In genomic region chr1:220877348-220878095, GRCh38 we compare ENCODE assay signal across 11 cellular contexts. TPM values are rescaled to one million over a fixed set of nuclear protein-coding genes. Genes with fewer than 3 reads are reported as not detected.
DNase-seq lines count a peak whose midpoint lies in the region; ATAC-seq and TF ChIP-seq lines count a peak whose summit lies in the region.
"Had no signal": no experiment of that assay in that cellular context is flagged by ENCODE, and none has a peak within 500 bp of the region (broad histone marks: within the 10 kb centered on the region; RNA-seq: fewer than 3 reads in every experiment).

No MANE protein-coding gene starts in this region.

- intact Hi-C loops in right lobe of liver (cut with DNase I) (no loop called here), stomach (cut with DNase I; ENCODE audit: low total_unique reads) (loop anchor here (10.0 kb wide), 1 partner anchor 327 kb away; no protein-coding TSS in a partner anchor)
- intact Hi-C loops in activated CD4-positive, alpha-beta T cell treated with anti-CD3 and anti-CD28 coated beads for 36 hours (cut with DNase I, micrococcal nuclease) = loop anchor here in 1 of 2 experiments (1.0 kb wide), 1 partner anchor 558 kb away; no protein-coding TSS in a partner anchor

- H3K27me3 Mint-ChIP-seq in T-helper 1 cell treated with Interleukin-12 subunit alpha and Interleukin-12 subunit beta and Interleukin-4 antibody, amounts not matched to agents 30 μg/mL and 1 μg/mL, for 36 hours (ENCODE audit: low read depth) = peaks cover 83% of the 10 kb centered on the region
- peaks cover 75% of the 10 kb centered on the region for H3K27me3 Mint-ChIP-seq in activated CD4-positive, alpha-beta T cell treated with anti-CD3 and anti-CD28 coated beads for 36 hours

- H3K4me1 ChIP-seq in right lobe of liver = peaks cover 0 to 49% (median 24%) of the 10 kb centered on the region in 4 donors
- H3K4me1 ChIP-seq in stomach = peaks cover 13 to 60% (median 52%) of the 10 kb centered on the region in 4 donors
- H3K4me1 ChIP-seq: prostate gland had no signal

- H3K4me3 ChIP-seq in astrocyte of the spinal cord (ENCODE audit: low read depth, low read length) = peak overlapping the region; percentile 5
- H3K4me3 ChIP-seq in right lobe of liver = peak overlapping the region; percentile 16 to 31 (median 24)
- peak overlapping the region; percentile 18 to 89 (median 32) for H3K4me3 ChIP-seq in stomach
- no peak overlapping the region for H3K4me3 ChIP-seq in MG63

- no peak for TF ChIP-seq POLR2A in right lobe of liver (IDR thresholded peaks at IDR 0.05)
- no peak for TF ChIP-seq POLR2A in stomach (IDR thresholded peaks at IDR 0.05)

- WGBS in right lobe of liver (ENCODE audit: insufficient coverage, low coverage, low lambda C conversion rate, missing lambda C conversion rate) = 61% methylated on average over 22 of the region's 28 CpGs
- 29 to 46% (median 37%) methylated on average over 27 to 28 of the region's 28 CpGs for WGBS in stomach, 5 donors

- CTCF ChIA-PET in activated CD4-positive, alpha-beta T cell treated with anti-CD3 and anti-CD28 coated beads for 36 hours (lab: Charles Lee) = interaction anchor here (0.9 kb wide), 1 partner anchor 67 kb away, joined by 4 read pairs; no protein-coding TSS in a partner anchor

- H3K27me3 ChIP-seq in right lobe of liver = no peaks in the 10 kb centered on the region
- peaks cover 4 to 70% (median 41%) of the 10 kb centered on the region in 3 donors for H3K27me3 ChIP-seq in stomach
- H3K27me3 ChIP-seq in MG63 = no peaks in the 10 kb centered on the region

- in situ Hi-C loops in astrocyte of the spinal cord (cut with HindIII; ENCODE audit: low sequenced_read_pairs) = no loop called here

- TF ChIP-seq CTCF in astrocyte of the spinal cord (IDR thresholded peaks at IDR 0.05; ENCODE audit: low read depth, low read length) (no peak), right lobe of liver (IDR thresholded peaks at IDR 0.05) (no peak), stomach (IDR thresholded peaks at IDR 0.05) (no peak)

- H3K27ac ChIP-seq in right lobe of liver = peak overlapping the region; percentile 95 to 99 (median 99)
- peak overlapping the region; percentile 16 to 95 (median 79) for H3K27ac ChIP-seq in stomach
- H3K27ac ChIP-seq: prostate gland had no signal

- no peaks in the 10 kb centered on the region for H3K9me3 ChIP-seq in right lobe of liver
- H3K9me3 ChIP-seq in stomach = no peaks in the 10 kb centered on the region
- no peaks in the 10 kb centered on the region for H3K9me3 ChIP-seq in MG63
- H3K9me3 ChIP-seq: prostate gland had no signal

- POLR2A ChIA-PET in activated CD4-positive, alpha-beta T cell treated with anti-CD3 and anti-CD28 coated beads for 36 hours (lab: Charles Lee) = no interaction called here

- DNase-seq in T-helper 1 cell (no peak), astrocyte of the spinal cord (ENCODE audit: low read depth, low spot score) (peak; percentile 3), right lobe of liver (no peak), stomach (no peak), MG63 (no peak), NCI-H524 treated with DMSO at 0.1 percent for 48 hours (lab: John Stamatoyannopoulos, UW) (no peak)
- DNase-seq in activated CD4-positive, alpha-beta T cell treated with anti-CD3 and anti-CD28 coated beads for 36 hours = no peak
- DNase-seq: 8988T, NCI-H1694 treated with DMSO at 0.1 percent for 48 hours had no signal

- H3K36me3 ChIP-seq in right lobe of liver (peaks cover 0 to 6% (median 0%) of the 10 kb centered on the region in 4 donors), stomach (no peaks in the 10 kb centered on the region), MG63 (peaks cover 13% of the 10 kb centered on the region)
- H3K36me3 ChIP-seq: prostate gland had no signal

- peak overlapping the region; percentile 5 for H3K4me3 Mint-ChIP-seq in T-helper 1 cell treated with Interleukin-12 subunit alpha and Interleukin-12 subunit beta and Interleukin-4 antibody, amounts not matched to agents 30 μg/mL and 1 μg/mL, for 36 hours
- H3K4me3 Mint-ChIP-seq in activated CD4-positive, alpha-beta T cell treated with anti-CD3 and anti-CD28 coated beads for 36 hours = no peak overlapping the region

- H3K36me3 Mint-ChIP-seq in T-helper 1 cell treated with Interleukin-12 subunit alpha and Interleukin-12 subunit beta and Interleukin-4 antibody, amounts not matched to agents 30 μg/mL and 1 μg/mL, for 36 hours (ENCODE audit: low read depth) = peaks cover 8% of the 10 kb centered on the region
- no peaks in the 10 kb centered on the region for H3K36me3 Mint-ChIP-seq in activated CD4-positive, alpha-beta T cell treated with anti-CD3 and anti-CD28 coated beads for 36 hours (ENCODE audit: low read depth)

- H3K9me3 Mint-ChIP-seq in T-helper 1 cell treated with Interleukin-12 subunit alpha and Interleukin-12 subunit beta and Interleukin-4 antibody, amounts not matched to agents 30 μg/mL and 1 μg/mL, for 36 hours = no peaks in the 10 kb centered on the region
- no peaks in the 10 kb centered on the region for H3K9me3 Mint-ChIP-seq in activated CD4-positive, alpha-beta T cell treated with anti-CD3 and anti-CD28 coated beads for 36 hours (ENCODE audit: low read depth)

- TF ChIP-seq EP300 in stomach (IDR thresholded peaks at IDR 0.05) = no peak

- peak overlapping the region; percentile 26 for H3K27ac Mint-ChIP-seq in T-helper 1 cell treated with Interleukin-12 subunit alpha and Interleukin-12 subunit beta and Interleukin-4 antibody, amounts not matched to agents 30 μg/mL and 1 μg/mL, for 36 hours
- H3K27ac Mint-ChIP-seq in activated CD4-positive, alpha-beta T cell treated with anti-CD3 and anti-CD28 coated beads for 36 hours = no peak overlapping the region

- H3K4me1 Mint-ChIP-seq in T-helper 1 cell treated with Interleukin-12 subunit alpha and Interleukin-12 subunit beta and Interleukin-4 antibody, amounts not matched to agents 30 μg/mL and 1 μg/mL, for 36 hours (ENCODE audit: low read depth) = peaks cover 27% of the 10 kb centered on the region
- peaks cover 37% of the 10 kb centered on the region for H3K4me1 Mint-ChIP-seq in activated CD4-positive, alpha-beta T cell treated with anti-CD3 and anti-CD28 coated beads for 36 hours

- no peak for ATAC-seq in right lobe of liver
- no peak for ATAC-seq in activated CD4-positive, alpha-beta T cell treated with anti-CD3 and anti-CD28 coated beads for 36 hours

RNA-seq across cellular contexts. Expression of gene HLX, which starts 1.7 kb away (rescaled TPM):
- total RNA-seq in right lobe of liver = 10 to 100 TPM in 2 of 6 experiments, 1 to 10 TPM in 4; 5.5 to 10.8 (median 6.7) TPM
- total RNA-seq in stomach = 10 to 100 TPM in 2 of 5 donors, 1 to 10 TPM in 1, under 1 TPM in 2; 0.43 to 38.5 (median 6.1) TPM
- 1 to 10 TPM; 1.7 to 4.7 (median 2.7) TPM for polyA plus RNA-seq in stomach
- under 1 TPM; 0.23 to 0.25 TPM for total RNA-seq in activated CD4-positive, alpha-beta T cell treated with anti-CD3 and anti-CD28 coated beads for 36 hours
- 2.0 and 5.6 TPM in 2 replicates for total RNA-seq in MG63 (2014; rRNA removed; shearing (Covaris generic); ENCODE audit: low replicate concordance)
